ENCODE assay signal across 15 cellular contexts in the genomic region with DNA sequence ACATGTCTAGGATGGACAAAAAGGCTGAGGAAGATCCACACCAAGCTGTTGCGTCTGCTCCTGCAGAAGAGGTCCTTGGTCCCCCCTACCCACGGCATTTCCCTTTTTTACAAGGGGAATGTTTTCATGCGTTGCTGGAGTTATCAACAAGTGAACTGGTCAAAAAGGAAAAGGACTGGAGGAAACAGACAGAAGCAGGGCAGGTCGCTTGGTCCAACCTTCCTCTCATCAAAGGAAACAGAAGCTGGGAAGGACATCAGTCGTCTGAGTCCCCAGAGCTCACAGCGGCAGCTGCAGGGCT. TPM values are rescaled to one million over a fixed set of nuclear protein-coding genes. Genes with fewer than 3 reads are reported as not detected.
DNase-seq lines count a peak whose midpoint lies in the region; ATAC-seq and TF ChIP-seq lines count a peak whose summit lies in the region.
"Had no signal": no experiment of that assay in that cellular context is flagged by ENCODE, and none has a peak within 500 bp of the region (broad histone marks: within the 10 kb centered on the region; RNA-seq: fewer than 3 reads in every experiment).

No MANE protein-coding gene starts in this region.

- H3K27ac Mint-ChIP-seq in CD4-positive, CD25-positive, alpha-beta regulatory T cell: peak overlapping the region; percentile 85 to 96 (median 88)
- H3K27ac Mint-ChIP-seq: natural killer cell treated with Interleukin-12 subunit alpha and Interleukin-12 subunit beta and Interleukin-15 and Interleukin-18, amount 100 ng/mL, for 72 hours had no signal

- no peaks in the 10 kb centered on the region for H3K27me3 Mint-ChIP-seq in CD4-positive, CD25-positive, alpha-beta regulatory T cell
- H3K27me3 Mint-ChIP-seq: natural killer cell treated with Interleukin-12 subunit alpha and Interleukin-12 subunit beta and Interleukin-15 and Interleukin-18, amount 100 ng/mL, for 72 hours had no signal

- H3K36me3 Mint-ChIP-seq in CD4-positive, CD25-positive, alpha-beta regulatory T cell: peaks cover 3% of the 10 kb centered on the region
- H3K36me3 Mint-ChIP-seq: natural killer cell treated with Interleukin-12 subunit alpha and Interleukin-12 subunit beta and Interleukin-15 and Interleukin-18, amount 100 ng/mL, for 72 hours had no signal

- in situ Hi-C loops in Panc1 (cut with HindIII; ENCODE audit: low pct_unique_long_range_greater_than_20kb, low sequenced_read_pairs): no loop called here

- no TSS peak for BruUV-seq in Panc1 (replicated peaks; lab: Mats Ljungman, UMichigan)

- CTCF ChIA-PET in Panc1 (lab: Charles Lee): interaction anchor here (0.5 to 1.4 kb wide), 2 partner anchors 26 to 28 kb away, joined by 3 to 4 read pairs; a partner anchor contains a TSS

- H3K4me1 Mint-ChIP-seq in CD4-positive, CD25-positive, alpha-beta regulatory T cell: peaks cover 0 to 45% (median 13%) of the 10 kb centered on the region in 4 donors

- H3K27me3 ChIP-seq in CD4-positive, CD25-positive, alpha-beta regulatory T cell (ENCODE audit: control insufficient read depth, insufficient read depth, low read length): no peaks in the 10 kb centered on the region
- no peaks in the 10 kb centered on the region for H3K27me3 ChIP-seq in Panc1 (ENCODE audit: control insufficient read depth, insufficient read depth, low read length)
- H3K27me3 ChIP-seq in esophagus (ENCODE audit: control insufficient read depth in 1 of 2, insufficient read depth in 2 of 2, low read length in 2 of 2): no peaks in the 10 kb centered on the region
- no peaks in the 10 kb centered on the region for H3K27me3 ChIP-seq in prostate gland (replicated peaks; ENCODE audit: insufficient read depth)
- H3K27me3 ChIP-seq: adrenal gland, hepatocyte, tibial nerve had no signal

- no peaks in the 10 kb centered on the region for H3K9me3 ChIP-seq in CD4-positive, CD25-positive, alpha-beta regulatory T cell (ENCODE audit: control insufficient read depth in 2 of 2, low read length in 2 of 2)
- H3K9me3 ChIP-seq in Panc1 (ENCODE audit: control insufficient read depth, insufficient read depth, low read depth, low read length) (no peaks in the 10 kb centered on the region), esophagus (ENCODE audit: control insufficient read depth in 2 of 2, insufficient read depth in 1 of 2, low read depth in 1 of 2, low read length in 1 of 2) (no peaks in the 10 kb centered on the region), prostate gland (no peaks in the 10 kb centered on the region)
- H3K9me3 ChIP-seq: adrenal gland had no signal

- ATAC-seq in CD4-positive, CD25-positive, alpha-beta regulatory T cell (ENCODE audit: low read depth in 2 of 2): no peak
- no peak for ATAC-seq in Panc1
- ATAC-seq in GM21723 (IDR thresholded peaks at IDR 0.05; ENCODE audit: unreplicated experiment): no peak
- ATAC-seq: natural killer cell treated with Interleukin-12 subunit alpha and Interleukin-12 subunit beta and Interleukin-15 and Interleukin-18, amount 100 ng/mL, for 72 hours; Right ventricle myocardium inferior had no signal

- intact Hi-C loops in Panc1 (cut with micrococcal nuclease; ENCODE audit: unreplicated experiment) (no loop called here), prostate gland (cut with DNase I) (no loop called here)

- H3K4me3 ChIP-seq in CD4-positive, CD25-positive, alpha-beta regulatory T cell (ENCODE audit: low read depth, low read length): no peak overlapping the region
- H3K4me3 ChIP-seq in Panc1 (ENCODE audit: low read depth in 2 of 2, low read length in 2 of 2): no peak overlapping the region
- H3K4me3 ChIP-seq in esophagus (ENCODE audit: low read depth in 1 of 2, low read length in 2 of 2): no peak overlapping the region
- H3K4me3 ChIP-seq in prostate gland: no peak overlapping the region
- H3K4me3 ChIP-seq: adrenal gland, hepatocyte, tibial nerve had no signal

- 75 to 83% methylated on average over 6 of the region's 6 CpGs for WGBS in esophagus, 2 donors
- 77% methylated on average over 6 of the region's 6 CpGs for WGBS in prostate gland

- peak overlapping the region in 2 of 4 donors; percentile 57 to 86 for H3K4me3 Mint-ChIP-seq in CD4-positive, CD25-positive, alpha-beta regulatory T cell
- H3K4me3 Mint-ChIP-seq: natural killer cell treated with Interleukin-12 subunit alpha and Interleukin-12 subunit beta and Interleukin-15 and Interleukin-18, amount 100 ng/mL, for 72 hours had no signal

- POLR2A ChIA-PET in Panc1 (lab: Charles Lee): interaction anchor here (0.6 kb wide), 1 partner anchor 10 kb away, joined by 5 read pairs; no protein-coding TSS in a partner anchor

- peak overlapping the region; percentile 69 for H3K27ac ChIP-seq in CD4-positive, CD25-positive, alpha-beta regulatory T cell (ENCODE audit: insufficient read depth, low read length, poor library complexity, severe bottlenecking)
- peak overlapping the region; percentile 71 for H3K27ac ChIP-seq in Panc1 (ENCODE audit: low read length)
- peak overlapping the region; percentile 16 to 63 for H3K27ac ChIP-seq in esophagus (ENCODE audit: low read depth in 2 of 2, low read length in 1 of 2)
- H3K27ac ChIP-seq in prostate gland: peak overlapping the region; percentile 87 to 95
- H3K27ac ChIP-seq: hepatocyte had no signal

- TF ChIP-seq CTCF in Panc1 (IDR thresholded peaks at IDR 0.05) (no peak), prostate gland (IDR thresholded peaks at IDR 0.05) (no peak)

- TF ChIP-seq POLR2A in prostate gland (IDR thresholded peaks at IDR 0.05): no peak

- DNase-seq in CD4-positive, CD25-positive, alpha-beta regulatory T cell: no peak
- no peak for DNase-seq in Panc1 (ENCODE audit: low read depth, low spot score)
- DNase-seq in prostate gland (ENCODE audit: low spot score): no peak
- no peak for DNase-seq in retina
- no peak for DNase-seq in AG08395 (ENCODE audit: low spot score)
- DNase-seq in GDM1 (lab: John Stamatoyannopoulos, UW): no peak
- DNase-seq: NCI-H2081 had no signal

- H3K9me3 Mint-ChIP-seq in CD4-positive, CD25-positive, alpha-beta regulatory T cell: no peaks in the 10 kb centered on the region
- H3K9me3 Mint-ChIP-seq: activated T-cell treated with anti-CD3 and anti-CD28 coated beads, Interleukin-2, amount 50 U/mL, for 72 hours; natural killer cell treated with Interleukin-12 subunit alpha and Interleukin-12 subunit beta and Interleukin-15 and Interleukin-18, amount 100 ng/mL, for 72 hours had no signal

- H3K36me3 ChIP-seq in CD4-positive, CD25-positive, alpha-beta regulatory T cell (ENCODE audit: control insufficient read depth, insufficient read depth, low read length): peaks cover 7% of the 10 kb centered on the region
- H3K36me3 ChIP-seq in Panc1 (ENCODE audit: control insufficient read depth, insufficient read depth, low read length): no peaks in the 10 kb centered on the region
- peaks cover 0 to 9% of the 10 kb centered on the region in 2 donors for H3K36me3 ChIP-seq in esophagus (ENCODE audit: control insufficient read depth in 2 of 2, insufficient read depth in 2 of 2, low read length in 1 of 2)
- no peaks in the 10 kb centered on the region for H3K36me3 ChIP-seq in prostate gland
- H3K36me3 ChIP-seq: adrenal gland had no signal

- peaks cover 47% of the 10 kb centered on the region for H3K4me1 ChIP-seq in CD4-positive, CD25-positive, alpha-beta regulatory T cell (ENCODE audit: control insufficient read depth, insufficient read depth, low read length, poor library complexity, severe bottlenecking)
- H3K4me1 ChIP-seq in Panc1 (ENCODE audit: control insufficient read depth, insufficient read depth, low read length) (peaks cover 79% of the 10 kb centered on the region), esophagus (ENCODE audit: control insufficient read depth in 2 of 2, insufficient read depth in 2 of 2, low read length in 1 of 2) (peaks cover 16 to 44% of the 10 kb centered on the region in 2 donors), prostate gland (replicated peaks) (peaks cover 57% of the 10 kb centered on the region)

RNA-seq across cellular contexts. Expression of a gene that starts 26.1 kb away (rescaled TPM):
- total RNA-seq in CD4-positive, CD25-positive, alpha-beta regulatory T cell: 337 TPM
- polyA plus RNA-seq in CD4-positive, CD25-positive, alpha-beta regulatory T cell: 10 to 100 TPM; 18.1 to 23.6 (median 19.9) TPM
- total RNA-seq in Panc1 (2021; ENCODE audit: unreplicated experiment) (175 TPM), prostate gland (100 to 1,000 TPM; 156 to 202 TPM)
- 228 TPM for polyA plus RNA-seq in Panc1 (2012; ENCODE audit: insufficient read length)
- polyA plus RNA-seq in esophagus: 100 to 1,000 TPM; 102 to 172 TPM

RNA-seq across cellular contexts. Expression of a gene that starts 44.7 kb away (rescaled TPM):
- total RNA-seq in CD4-positive, CD25-positive, alpha-beta regulatory T cell: 4.8 TPM
- 1 to 10 TPM in 2 of 4 donors, under 1 TPM in 2; 0.60 to 1.4 (median 1.2) TPM for polyA plus RNA-seq in CD4-positive, CD25-positive, alpha-beta regulatory T cell
- total RNA-seq in Panc1 (2021; ENCODE audit: unreplicated experiment) (39.9 TPM), prostate gland (1 to 10 TPM; 4.3 to 7.6 TPM)
- 25.1 TPM for polyA plus RNA-seq in Panc1 (2012; ENCODE audit: insufficient read length)
- 1 to 10 TPM; 5.8 to 9.9 TPM for polyA plus RNA-seq in esophagus

RNA-seq across cellular contexts. Expression of a gene that starts 52.6 kb away (rescaled TPM):
- total RNA-seq in CD4-positive, CD25-positive, alpha-beta regulatory T cell: 26.0 TPM
- 10 to 100 TPM; 11.8 to 14.0 (median 12.6) TPM for polyA plus RNA-seq in CD4-positive, CD25-positive, alpha-beta regulatory T cell
- 24.8 TPM for total RNA-seq in Panc1 (2021; ENCODE audit: unreplicated experiment)
- 31.7 TPM for polyA plus RNA-seq in Panc1 (2012; ENCODE audit: insufficient read length)
- polyA plus RNA-seq in esophagus: 10 to 100 TPM; 10.4 to 11.0 TPM
- total RNA-seq in prostate gland: 10 to 100 TPM; 15.0 to 19.1 TPM

RNA-seq across cellular contexts. Expression of a gene that starts 52.7 kb away (rescaled TPM):
- total RNA-seq in CD4-positive, CD25-positive, alpha-beta regulatory T cell: 420 TPM
- polyA plus RNA-seq in CD4-positive, CD25-positive, alpha-beta regulatory T cell: 100 to 1,000 TPM in 1 of 4 donors, 10 to 100 TPM in 3; 63.6 to 118 (median 97.3) TPM
- total RNA-seq in Panc1 (2021; ENCODE audit: unreplicated experiment) (19.8 TPM), prostate gland (10 to 100 TPM; 11.6 to 30.3 TPM)
- 23.4 TPM for polyA plus RNA-seq in Panc1 (2012; ENCODE audit: insufficient read length)
- 10 to 100 TPM in 1 of 2 donors, 1 to 10 TPM in 1; 5.2 to 11.7 TPM for polyA plus RNA-seq in esophagus

RNA-seq across cellular contexts. Expression of a gene that starts 52.8 kb away (rescaled TPM):
- 145 TPM for total RNA-seq in CD4-positive, CD25-positive, alpha-beta regulatory T cell
- polyA plus RNA-seq in CD4-positive, CD25-positive, alpha-beta regulatory T cell: 100 to 1,000 TPM; 370 to 489 (median 443) TPM
- total RNA-seq in Panc1 (2021; ENCODE audit: unreplicated experiment) (231 TPM), prostate gland (100 to 1,000 TPM; 165 to 211 TPM)
- 326 TPM for polyA plus RNA-seq in Panc1 (2012; ENCODE audit: insufficient read length)
- 100 to 1,000 TPM; 137 to 223 TPM for polyA plus RNA-seq in esophagus

Comparison
In these comparisons a context has a peak if more than half of its experiments do, and no peak if none do; other contexts are left out.
1. H3K27ac ChIP-seq: peak in every context shown above with its lines; median percentile 91 in prostate gland; 71 in Panc1; 69 in CD4-positive, CD25-positive, alpha-beta regulatory T cell; 40 in esophagus.